In genomic region chr7:17646181-17646956, GRCh38 we compare ENCODE assay signal across 1 cellular context.
TF ChIP-seq lines count a peak whose summit lies in the region.

No MANE protein-coding gene starts in this region.

TF ChIP-seq in HepG2, 621 proteins besides CTCF, POLR2A, EP300 and RAD21 (continued from another document):
- TF ChIP-seq, protein P1, sequence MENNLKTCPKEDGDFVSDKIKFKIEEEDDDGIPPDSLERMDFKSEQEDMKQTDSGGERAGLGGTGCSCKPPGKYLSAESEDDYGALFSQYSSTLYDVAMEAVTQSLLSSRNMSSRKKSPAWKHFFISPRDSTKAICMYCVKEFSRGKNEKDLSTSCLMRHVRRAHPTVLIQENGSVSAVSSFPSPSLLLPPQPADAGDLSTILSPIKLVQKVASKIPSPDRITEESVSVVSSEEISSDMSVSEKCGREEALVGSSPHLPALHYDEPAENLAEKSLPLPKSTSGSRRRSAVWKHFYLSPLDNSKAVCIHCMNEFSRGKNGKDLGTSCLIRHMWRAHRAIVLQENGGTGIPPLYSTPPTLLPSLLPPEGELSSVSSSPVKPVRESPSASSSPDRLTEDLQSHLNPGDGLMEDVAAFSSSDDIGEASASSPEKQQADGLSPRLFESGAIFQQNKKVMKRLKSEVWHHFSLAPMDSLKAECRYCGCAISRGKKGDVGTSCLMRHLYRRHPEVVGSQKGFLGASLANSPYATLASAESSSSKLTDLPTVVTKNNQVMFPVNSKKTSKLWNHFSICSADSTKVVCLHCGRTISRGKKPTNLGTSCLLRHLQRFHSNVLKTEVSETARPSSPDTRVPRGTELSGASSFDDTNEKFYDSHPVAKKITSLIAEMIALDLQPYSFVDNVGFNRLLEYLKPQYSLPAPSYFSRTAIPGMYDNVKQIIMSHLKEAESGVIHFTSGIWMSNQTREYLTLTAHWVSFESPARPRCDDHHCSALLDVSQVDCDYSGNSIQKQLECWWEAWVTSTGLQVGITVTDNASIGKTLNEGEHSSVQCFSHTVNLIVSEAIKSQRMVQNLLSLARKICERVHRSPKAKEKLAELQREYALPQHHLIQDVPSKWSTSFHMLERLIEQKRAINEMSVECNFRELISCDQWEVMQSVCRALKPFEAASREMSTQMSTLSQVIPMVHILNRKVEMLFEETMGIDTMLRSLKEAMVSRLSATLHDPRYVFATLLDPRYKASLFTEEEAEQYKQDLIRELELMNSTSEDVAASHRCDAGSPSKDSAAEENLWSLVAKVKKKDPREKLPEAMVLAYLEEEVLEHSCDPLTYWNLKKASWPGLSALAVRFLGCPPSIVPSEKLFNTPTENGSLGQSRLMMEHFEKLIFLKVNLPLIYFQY (CRISPR knock-in tag; IDR thresholded peaks at IDR 0.05; ENCODE audit: borderline replicate concordance) = no peak
